ENCODE assay signal across 1 cellular context in genomic region chr21:34817821-34818662, GRCh38.
TF ChIP-seq lines count a peak whose summit lies in the region.

No MANE protein-coding gene starts in this region.

TF ChIP-seq in liver, 16 proteins besides CTCF, POLR2A, EP300 and RAD21 (continued from another document):
- TF ChIP-seq TAF1 (conservative IDR thresholded peaks at IDR 0.05) (peak; percentile 65), MAX (IDR thresholded peaks at IDR 0.05) (no peak)
TF ChIP-seq in liver: peak in this region for 5.
